ENCODE assay signal across 1 cellular context in genomic region chr12:57089259-57090245, GRCh38.
TF ChIP-seq lines count a peak whose summit lies in the region.

No MANE protein-coding gene starts in this region.

TF ChIP-seq in HepG2, 621 proteins besides CTCF, POLR2A, EP300 and RAD21 (continued from another document and continues in another):
- no peak for TF ChIP-seq TFE3 (CRISPR knock-in tag; IDR thresholded peaks at IDR 0.05)
- TF ChIP-seq HBP1 (CRISPR knock-in tag; IDR thresholded peaks at IDR 0.05; ENCODE audit: low read depth) = no peak
- TF ChIP-seq ZNF83 (CRISPR knock-in tag; IDR thresholded peaks at IDR 0.05; ENCODE audit: borderline replicate concordance) = no peak
- no peak for TF ChIP-seq SOX6 (IDR thresholded peaks at IDR 0.05)
- peak; percentile 25; the same call in 1 of the 2 replicates for TF ChIP-seq SOX6 (CRISPR knock-in tag; IDR thresholded peaks at IDR 0.05)
- peak; percentile 53 for TF ChIP-seq HNRNPLL (IDR thresholded peaks at IDR 0.05; ENCODE audit: low read depth, low read length, poor library complexity, severe bottlenecking)
- no peak for TF ChIP-seq HOXA3 (CRISPR knock-in tag; IDR thresholded peaks at IDR 0.05)
- no peak for TF ChIP-seq ZNF432 (CRISPR knock-in tag; IDR thresholded peaks at IDR 0.05; ENCODE audit: borderline replicate concordance)
- TF ChIP-seq ZBTB8A (CRISPR knock-in tag; IDR thresholded peaks at IDR 0.05; ENCODE audit: borderline replicate concordance, low read depth) = no peak
- no peak for TF ChIP-seq ZNF484 (CRISPR knock-in tag; IDR thresholded peaks at IDR 0.05; ENCODE audit: borderline replicate concordance, low read depth)
- TF ChIP-seq NCOR1 (IDR thresholded peaks at IDR 0.05; ENCODE audit: borderline replicate concordance, low read length) = peak; percentile 59
- TF ChIP-seq ZNF563 (CRISPR knock-in tag; IDR thresholded peaks at IDR 0.05) = 0 out of 2 replicates have a peak, but pooled peaks have one; percentile 1
- no peak for TF ChIP-seq ZNF382 (CRISPR knock-in tag; IDR thresholded peaks at IDR 0.05; ENCODE audit: borderline replicate concordance)
- TF ChIP-seq ATF7-NPFF (CRISPR knock-in tag; IDR thresholded peaks at IDR 0.05; ENCODE audit: low read depth) = no peak
- TF ChIP-seq ZNF121 (CRISPR knock-in tag; IDR thresholded peaks at IDR 0.05) = no peak
- TF ChIP-seq ZNF510 (CRISPR knock-in tag; IDR thresholded peaks at IDR 0.05; ENCODE audit: low read depth) = no peak
- no peak for TF ChIP-seq TRAFD1 (CRISPR knock-in tag; IDR thresholded peaks at IDR 0.05; ENCODE audit: borderline replicate concordance)
- TF ChIP-seq THYN1 (CRISPR knock-in tag; IDR thresholded peaks at IDR 0.05; ENCODE audit: borderline replicate concordance, low read depth) = no peak
- TF ChIP-seq JUNB (CRISPR knock-in tag; IDR thresholded peaks at IDR 0.05; ENCODE audit: borderline replicate concordance) = no peak
- no peak for TF ChIP-seq SMAD1 (CRISPR knock-in tag; IDR thresholded peaks at IDR 0.05; ENCODE audit: borderline replicate concordance, low read depth)
- TF ChIP-seq ZNF280B (CRISPR knock-in tag; IDR thresholded peaks at IDR 0.05; ENCODE audit: borderline replicate concordance) = no peak
- TF ChIP-seq ZBTB26 (CRISPR knock-in tag; IDR thresholded peaks at IDR 0.05; ENCODE audit: borderline replicate concordance) = no peak
- TF ChIP-seq NR2F1 (CRISPR knock-in tag; IDR thresholded peaks at IDR 0.05) = no peak
- TF ChIP-seq, protein P1, sequence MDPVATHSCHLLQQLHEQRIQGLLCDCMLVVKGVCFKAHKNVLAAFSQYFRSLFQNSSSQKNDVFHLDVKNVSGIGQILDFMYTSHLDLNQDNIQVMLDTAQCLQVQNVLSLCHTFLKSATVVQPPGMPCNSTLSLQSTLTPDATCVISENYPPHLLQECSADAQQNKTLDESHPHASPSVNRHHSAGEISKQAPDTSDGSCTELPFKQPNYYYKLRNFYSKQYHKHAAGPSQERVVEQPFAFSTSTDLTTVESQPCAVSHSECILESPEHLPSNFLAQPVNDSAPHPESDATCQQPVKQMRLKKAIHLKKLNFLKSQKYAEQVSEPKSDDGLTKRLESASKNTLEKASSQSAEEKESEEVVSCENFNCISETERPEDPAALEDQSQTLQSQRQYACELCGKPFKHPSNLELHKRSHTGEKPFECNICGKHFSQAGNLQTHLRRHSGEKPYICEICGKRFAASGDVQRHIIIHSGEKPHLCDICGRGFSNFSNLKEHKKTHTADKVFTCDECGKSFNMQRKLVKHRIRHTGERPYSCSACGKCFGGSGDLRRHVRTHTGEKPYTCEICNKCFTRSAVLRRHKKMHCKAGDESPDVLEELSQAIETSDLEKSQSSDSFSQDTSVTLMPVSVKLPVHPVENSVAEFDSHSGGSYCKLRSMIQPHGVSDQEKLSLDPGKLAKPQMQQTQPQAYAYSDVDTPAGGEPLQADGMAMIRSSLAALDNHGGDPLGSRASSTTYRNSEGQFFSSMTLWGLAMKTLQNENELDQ (CRISPR knock-in tag; IDR thresholded peaks at IDR 0.05; ENCODE audit: borderline replicate concordance) = no peak
- TF ChIP-seq, protein P2, sequence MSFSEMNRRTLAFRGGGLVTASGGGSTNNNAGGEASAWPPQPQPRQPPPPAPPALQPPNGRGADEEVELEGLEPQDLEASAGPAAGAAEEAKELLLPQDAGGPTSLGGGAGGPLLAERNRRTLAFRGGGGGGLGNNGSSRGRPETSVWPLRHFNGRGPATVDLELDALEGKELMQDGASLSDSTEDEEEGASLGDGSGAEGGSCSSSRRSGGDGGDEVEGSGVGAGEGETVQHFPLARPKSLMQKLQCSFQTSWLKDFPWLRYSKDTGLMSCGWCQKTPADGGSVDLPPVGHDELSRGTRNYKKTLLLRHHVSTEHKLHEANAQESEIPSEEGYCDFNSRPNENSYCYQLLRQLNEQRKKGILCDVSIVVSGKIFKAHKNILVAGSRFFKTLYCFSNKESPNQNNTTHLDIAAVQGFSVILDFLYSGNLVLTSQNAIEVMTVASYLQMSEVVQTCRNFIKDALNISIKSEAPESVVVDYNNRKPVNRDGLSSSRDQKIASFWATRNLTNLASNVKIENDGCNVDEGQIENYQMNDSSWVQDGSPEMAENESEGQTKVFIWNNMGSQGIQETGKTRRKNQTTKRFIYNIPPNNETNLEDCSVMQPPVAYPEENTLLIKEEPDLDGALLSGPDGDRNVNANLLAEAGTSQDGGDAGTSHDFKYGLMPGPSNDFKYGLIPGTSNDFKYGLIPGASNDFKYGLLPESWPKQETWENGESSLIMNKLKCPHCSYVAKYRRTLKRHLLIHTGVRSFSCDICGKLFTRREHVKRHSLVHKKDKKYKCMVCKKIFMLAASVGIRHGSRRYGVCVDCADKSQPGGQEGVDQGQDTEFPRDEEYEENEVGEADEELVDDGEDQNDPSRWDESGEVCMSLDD (CRISPR knock-in tag; IDR thresholded peaks at IDR 0.05; ENCODE audit: borderline replicate concordance) = peak; percentile 21; the same call in 1 of the 2 replicates
- no peak for TF ChIP-seq EHMT2 (IDR thresholded peaks at IDR 0.05; ENCODE audit: borderline replicate concordance, low read depth, low read length)
- TF ChIP-seq AHR (CRISPR knock-in tag; IDR thresholded peaks at IDR 0.05) = no peak
- TF ChIP-seq MAF1 (CRISPR knock-in tag; IDR thresholded peaks at IDR 0.05; ENCODE audit: borderline replicate concordance) = no peak
- no peak for TF ChIP-seq RERE (CRISPR knock-in tag; IDR thresholded peaks at IDR 0.05; ENCODE audit: low read depth)
- no peak for TF ChIP-seq NPAS2 (CRISPR knock-in tag; IDR thresholded peaks at IDR 0.05; ENCODE audit: borderline replicate concordance)
- TF ChIP-seq, protein P3, sequence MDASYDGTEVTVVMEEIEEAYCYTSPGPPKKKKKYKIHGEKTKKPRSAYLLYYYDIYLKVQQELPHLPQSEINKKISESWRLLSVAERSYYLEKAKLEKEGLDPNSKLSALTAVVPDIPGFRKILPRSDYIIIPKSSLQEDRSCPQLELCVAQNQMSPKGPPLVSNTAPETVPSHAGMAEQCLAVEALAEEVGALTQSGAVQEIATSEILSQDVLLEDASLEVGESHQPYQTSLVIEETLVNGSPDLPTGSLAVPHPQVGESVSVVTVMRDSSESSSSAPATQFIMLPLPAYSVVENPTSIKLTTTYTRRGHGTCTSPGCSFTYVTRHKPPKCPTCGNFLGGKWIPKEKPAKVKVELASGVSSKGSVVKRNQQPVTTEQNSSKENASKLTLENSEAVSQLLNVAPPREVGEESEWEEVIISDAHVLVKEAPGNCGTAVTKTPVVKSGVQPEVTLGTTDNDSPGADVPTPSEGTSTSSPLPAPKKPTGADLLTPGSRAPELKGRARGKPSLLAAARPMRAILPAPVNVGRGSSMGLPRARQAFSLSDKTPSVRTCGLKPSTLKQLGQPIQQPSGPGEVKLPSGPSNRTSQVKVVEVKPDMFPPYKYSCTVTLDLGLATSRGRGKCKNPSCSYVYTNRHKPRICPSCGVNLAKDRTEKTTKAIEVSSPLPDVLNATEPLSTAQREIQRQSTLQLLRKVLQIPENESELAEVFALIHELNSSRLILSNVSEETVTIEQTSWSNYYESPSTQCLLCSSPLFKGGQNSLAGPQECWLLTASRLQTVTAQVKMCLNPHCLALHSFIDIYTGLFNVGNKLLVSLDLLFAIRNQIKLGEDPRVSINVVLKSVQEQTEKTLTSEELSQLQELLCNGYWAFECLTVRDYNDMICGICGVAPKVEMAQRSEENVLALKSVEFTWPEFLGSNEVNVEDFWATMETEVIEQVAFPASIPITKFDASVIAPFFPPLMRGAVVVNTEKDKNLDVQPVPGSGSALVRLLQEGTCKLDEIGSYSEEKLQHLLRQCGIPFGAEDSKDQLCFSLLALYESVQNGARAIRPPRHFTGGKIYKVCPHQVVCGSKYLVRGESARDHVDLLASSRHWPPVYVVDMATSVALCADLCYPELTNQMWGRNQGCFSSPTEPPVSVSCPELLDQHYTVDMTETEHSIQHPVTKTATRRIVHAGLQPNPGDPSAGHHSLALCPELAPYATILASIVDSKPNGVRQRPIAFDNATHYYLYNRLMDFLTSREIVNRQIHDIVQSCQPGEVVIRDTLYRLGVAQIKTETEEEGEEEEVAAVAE (CRISPR knock-in tag; IDR thresholded peaks at IDR 0.05; ENCODE audit: borderline replicate concordance) = no peak; the same call in 1 of the 2 replicates
- no peak for TF ChIP-seq TGIF2 (CRISPR knock-in tag; IDR thresholded peaks at IDR 0.05)
- TF ChIP-seq MIXL1 (CRISPR knock-in tag; IDR thresholded peaks at IDR 0.05) = no peak
- no peak for TF ChIP-seq FOSL1 (CRISPR knock-in tag; IDR thresholded peaks at IDR 0.05; ENCODE audit: borderline replicate concordance)
